ENCODE assay signal across 23 cellular contexts in genomic region chr7:4297165-4297842, GRCh38.
"Had no signal": no experiment of that assay in that cellular context is flagged by ENCODE, and none has a peak within 500 bp of the region (broad histone marks: within the 10 kb centered on the region; RNA-seq: fewer than 3 reads in every experiment).

No MANE protein-coding gene starts in this region.

- H3K9me3 ChIP-seq: SJSA1 had no signal

- H3K4me3 ChIP-seq: K562, SJSA1, SK-N-MC had no signal

- H3K9ac ChIP-seq: KMS-11 had no signal

- H3K36me3 ChIP-seq: SJSA1 had no signal

- H3K27ac ChIP-seq: HL-60, KMS-11, SJSA1, SK-N-MC had no signal

- ATAC-seq: K562 had no signal

- H3K27me3 Mint-ChIP-seq: IgD-negative memory B cell had no signal

- H3K36me3 Mint-ChIP-seq: IgD-negative memory B cell had no signal

- H3K4me3 Mint-ChIP-seq: IgD-negative memory B cell had no signal

- H3K4me1 Mint-ChIP-seq: IgD-negative memory B cell had no signal

- DNase-seq: Kasumi-1, MM.1S, NCI-H1092 treated with DMSO at 0.1 percent for 48 hours, NCI-H1436, NCI-H187, NCI-H2029, NCI-H2081 treated with DMSO at 0.1 percent for 48 hours, NCI-H2171, NCI-H226, NCI-H446, NCI-H510A, NCI-H524 treated with DMSO at 0.1 percent for 48 hours, NCI-H69, NCI-H774, Right ventricle myocardium superior, RPMI8226, SIG-M5 had no signal

- H3K27ac Mint-ChIP-seq: IgD-negative memory B cell had no signal

- H3K4me1 ChIP-seq: SJSA1 had no signal
